Comparison of ENCODE assay signal across 1 cellular context in genomic region chr1:6127587-6128163, GRCh38.
TF ChIP-seq lines count a peak whose summit lies in the region.

No MANE protein-coding gene starts in this region.

TF ChIP-seq in K562, 482 proteins besides CTCF, POLR2A, EP300 and RAD21 (continued from another document and continues in another):
- TF ChIP-seq E2F8 (IDR thresholded peaks at IDR 0.05; ENCODE audit: low read depth, partially characterized antibody) (no peak), THRA (IDR thresholded peaks at IDR 0.05) (no peak), TEAD4 (IDR thresholded peaks at IDR 0.05; ENCODE audit: low read length) (no peak), TEAD4 (CRISPR knock-in tag; IDR thresholded peaks at IDR 0.05; ENCODE audit: borderline replicate concordance) (peak; percentile 90; the same call in 1 of the 2 replicates), MED1 (CRISPR knock-in tag; IDR thresholded peaks at IDR 0.05; ENCODE audit: borderline replicate concordance) (no peak), TRIM25 (IDR thresholded peaks at IDR 0.05; ENCODE audit: borderline replicate concordance) (no peak), GMEB1 (CRISPR knock-in tag; IDR thresholded peaks at IDR 0.05) (no peak), SRSF3 (IDR thresholded peaks at IDR 0.05; ENCODE audit: insufficient read depth, low read length) (no peak), ELF2 (CRISPR knock-in tag; IDR thresholded peaks at IDR 0.05) (no peak), BRCA1 (IDR thresholded peaks at IDR 0.05) (no peak), BRCA1 (CRISPR knock-in tag; IDR thresholded peaks at IDR 0.05) (no peak), ZNF184 (CRISPR knock-in tag; IDR thresholded peaks at IDR 0.05) (no peak), CTBP1 (IDR thresholded peaks at IDR 0.05; ENCODE audit: borderline replicate concordance) (no peak), ZNF197 (CRISPR knock-in tag; IDR thresholded peaks at IDR 0.05; ENCODE audit: low read depth) (no peak), DNMT1 (IDR thresholded peaks at IDR 0.05) (no peak), ZFP1 (CRISPR knock-in tag; IDR thresholded peaks at IDR 0.05) (no peak), HDGF (IDR thresholded peaks at IDR 0.05) (no peak), ZBTB40 (IDR thresholded peaks at IDR 0.05) (no peak), ZBTB40 (CRISPR knock-in tag; IDR thresholded peaks at IDR 0.05) (no peak), PRMT5 (CRISPR knock-in tag; IDR thresholded peaks at IDR 0.05) (no peak), MTA3 (IDR thresholded peaks at IDR 0.05; ENCODE audit: borderline replicate concordance) (no peak), NFRKB (IDR thresholded peaks at IDR 0.05; ENCODE audit: low read depth) (no peak), HINFP (tag; conservative IDR thresholded peaks at IDR 0.05; ENCODE audit: low read depth) (no peak), PHF20 (IDR thresholded peaks at IDR 0.05; ENCODE audit: partially characterized antibody) (no peak), HSF4 (CRISPR knock-in tag; IDR thresholded peaks at IDR 0.05; ENCODE audit: borderline replicate concordance) (no peak), ZNF174 (CRISPR knock-in tag; IDR thresholded peaks at IDR 0.05) (no peak), ZNF354B (CRISPR knock-in tag; IDR thresholded peaks at IDR 0.05) (no peak), MLLT1 (IDR thresholded peaks at IDR 0.05) (no peak), ZBTB34 (CRISPR knock-in tag; IDR thresholded peaks at IDR 0.05) (no peak), HNRNPUL1 (IDR thresholded peaks at IDR 0.05; ENCODE audit: low read length) (no peak), PHF21A (IDR thresholded peaks at IDR 0.05; ENCODE audit: borderline replicate concordance, low read depth) (no peak), PTTG1 (tag; IDR thresholded peaks at IDR 0.05; ENCODE audit: low read depth) (no peak), ZNF124 (CRISPR knock-in tag; IDR thresholded peaks at IDR 0.05) (no peak), ARID2 (IDR thresholded peaks at IDR 0.05) (no peak), ZBTB17 (CRISPR knock-in tag; IDR thresholded peaks at IDR 0.05) (no peak), IRF2 (CRISPR knock-in tag; IDR thresholded peaks at IDR 0.05) (no peak), ZNF324 (CRISPR knock-in tag; IDR thresholded peaks at IDR 0.05) (no peak), ZBTB33 (CRISPR knock-in tag; IDR thresholded peaks at IDR 0.05) (no peak), ZNF785 (CRISPR knock-in tag; IDR thresholded peaks at IDR 0.05) (no peak), PTBP1 (IDR thresholded peaks at IDR 0.05; ENCODE audit: low read depth, low read length) (no peak), ZNF717 (CRISPR knock-in tag; IDR thresholded peaks at IDR 0.05) (no peak)
